ENCODE assay signal across 8 cellular contexts in the genomic region with DNA sequence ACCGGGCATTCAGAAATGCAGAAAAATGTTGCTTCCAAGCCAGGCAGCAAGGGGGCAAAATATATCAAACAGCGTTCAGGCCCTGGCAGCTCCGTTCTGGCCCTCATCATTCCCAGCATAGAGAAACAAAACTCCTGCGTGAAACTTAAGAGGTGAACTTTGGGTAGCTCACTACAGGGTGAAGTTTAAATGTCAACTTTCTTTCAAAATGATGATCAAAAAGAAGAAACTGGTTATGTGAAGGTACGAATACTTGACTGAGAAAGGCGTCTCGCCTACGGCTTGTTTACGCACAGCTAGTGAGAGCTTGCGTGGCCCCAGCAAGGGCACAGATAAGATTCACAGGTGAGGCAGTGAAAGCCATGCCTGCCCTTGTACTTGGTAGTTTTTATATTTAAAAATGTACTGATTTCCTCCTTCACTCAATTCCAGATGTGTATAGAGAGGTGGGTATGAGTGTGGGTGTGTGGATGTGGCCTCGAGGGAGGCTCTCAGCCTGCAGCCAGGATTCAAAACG.
DNase-seq lines count a peak whose midpoint lies in the region; ATAC-seq lines count a peak whose summit lies in the region.

No MANE protein-coding gene starts in this region.

- ATAC-seq in GM21515 (IDR thresholded peaks at IDR 0.05; ENCODE audit: unreplicated experiment) (peak; percentile 32), HG03571 (IDR thresholded peaks at IDR 0.05; ENCODE audit: unreplicated experiment) (peak; percentile 27)

- peak; percentile 78 for DNase-seq in activated naive CD4-positive, alpha-beta T cell treated with Interleukin-2 at 50 U/mL for 16 hours
- DNase-seq in stimulated activated CD4-positive, alpha-beta T cell treated with anti-CD3 and anti-CD28 coated beads, TNF-alpha, amount 100 ng/mL, for 24 hours (ENCODE audit: low read depth in 3 of 3), result peak; percentile 53 to 70 (median 67)
- no peak for DNase-seq in globus pallidus (ENCODE audit: low spot score)
- no peak for DNase-seq in HT-29 (ENCODE audit: low spot score)
- DNase-seq in SHP77 treated with DMSO at 0.1 percent for 48 hours (lab: John Stamatoyannopoulos, UW), result no peak
- DNase-seq in ureter (ENCODE audit: low spot score), result no peak

Comparison
In these comparisons a context has a peak if more than half of its experiments do, and no peak if none do; other contexts are left out.
1. DNase-seq: peak in activated naive CD4-positive, alpha-beta T cell treated with Interleukin-2 at 50 U/mL for 16 hours (single experiment) and stimulated activated CD4-positive, alpha-beta T cell treated with anti-CD3 and anti-CD28 coated beads, TNF-alpha, amount 100 ng/mL, for 24 hours (3 of 3); none in globus pallidus (single experiment), HT-29 (single experiment), SHP77 treated with DMSO at 0.1 percent for 48 hours (single experiment) and ureter (single experiment).